ENCODE assay signal across 8 cellular contexts in genomic region chr1:14923400-14924011, GRCh38.
A peak's percentile ranks its signal among the peaks of the same experiment; 100 is the strongest.
DNase-seq lines count a peak whose midpoint lies in the region; ATAC-seq and TF ChIP-seq lines count a peak whose summit lies in the region.

No MANE protein-coding gene starts in this region.

- H3K9me2 ChIP-seq in PC-9 (ENCODE audit: insufficient read depth), result no peaks in the 10 kb centered on the region

- H3K79me2 ChIP-seq in PC-9 (ENCODE audit: low read depth) (no peaks in the 10 kb centered on the region), parathyroid adenoma (peaks cover 2% of the 10 kb centered on the region)

- H3K4me1 Mint-ChIP-seq in CD4-positive, alpha-beta memory T cell, result peaks cover 0 to 14% (median 8%) of the 10 kb centered on the region in 4 donors
- peaks cover 12% of the 10 kb centered on the region for H3K4me1 Mint-ChIP-seq in endothelial cell (ENCODE audit: unreplicated experiment)

- TF ChIP-seq POLR2A in GM18505 (IDR thresholded peaks at IDR 0.05; ENCODE audit: borderline replicate concordance, extremely low read depth, insufficient read depth, insufficient read length), result no peak

- H3K4me3 ChIP-seq in CD4-positive, alpha-beta memory T cell (ENCODE audit: low read length in 2 of 2), result no peak overlapping the region
- no peak overlapping the region for H3K4me3 ChIP-seq in PC-9
- H3K4me3 ChIP-seq in parathyroid adenoma (ENCODE audit: low read depth, low read length), result peak overlapping the region; percentile 13

- ATAC-seq in GM18505 (IDR thresholded peaks at IDR 0.05; ENCODE audit: unreplicated experiment), result no peak

- H3K27ac Mint-ChIP-seq in CD4-positive, alpha-beta memory T cell, result no peak overlapping the region
- no peak overlapping the region for H3K27ac Mint-ChIP-seq in endothelial cell (ENCODE audit: unreplicated experiment)

- no peak overlapping the region for H2AFZ ChIP-seq in PC-9
- H2AFZ ChIP-seq in parathyroid adenoma, result peak overlapping the region; percentile 73

- no TSS peak for BruUV-seq in PC-9 (replicated peaks; lab: Mats Ljungman, UMichigan)

- POLR2A ChIA-PET in CD4-positive, alpha-beta memory T cell (lab: Charles Lee; ENCODE audit: partially characterized antibody), result no interaction called here
- POLR2A ChIA-PET in PC-9 (lab: Charles Lee; ENCODE audit: unreplicated experiment), result no interaction called here

- no peaks in the 10 kb centered on the region for H3K9me3 ChIP-seq in CD4-positive, alpha-beta memory T cell (ENCODE audit: control insufficient read depth in 1 of 2, low read length in 2 of 2)
- H3K9me3 ChIP-seq in PC-9 (ENCODE audit: insufficient read depth, low read depth) (no peaks in the 10 kb centered on the region), parathyroid adenoma (ENCODE audit: control insufficient read depth, low read length) (no peaks in the 10 kb centered on the region)

- H3K27me3 Mint-ChIP-seq in CD4-positive, alpha-beta memory T cell, result peaks cover 35 to 43% of the 10 kb centered on the region in 2 donors
- peaks cover 12% of the 10 kb centered on the region for H3K27me3 Mint-ChIP-seq in endothelial cell (ENCODE audit: unreplicated experiment)

- no peaks in the 10 kb centered on the region for H3K9me3 Mint-ChIP-seq in CD4-positive, alpha-beta memory T cell
- H3K9me3 Mint-ChIP-seq in endothelial cell (ENCODE audit: unreplicated experiment), result no peaks in the 10 kb centered on the region

- no peaks in the 10 kb centered on the region for H3K36me3 ChIP-seq in CD4-positive, alpha-beta memory T cell (ENCODE audit: insufficient read depth, low read length)
- H3K36me3 ChIP-seq in PC-9 (ENCODE audit: low read depth) (no peaks in the 10 kb centered on the region), parathyroid adenoma (ENCODE audit: control insufficient read depth, insufficient read depth, low read length) (no peaks in the 10 kb centered on the region)

- TF ChIP-seq CTCF in PC-9 (conservative IDR thresholded peaks at IDR 0.05) (no peak), endothelial cell (IDR thresholded peaks at IDR 0.05; ENCODE audit: unreplicated experiment) (no peak), parathyroid adenoma (IDR thresholded peaks at IDR 0.05) (no peak)

- no peak for DNase-seq in CD4-positive, alpha-beta memory T cell
- DNase-seq in PC-9 (no peak), endothelial cell (ENCODE audit: low spot score) (no peak), epidermal melanocyte (ENCODE audit: insufficient read length, low spot score) (no peak), NCI-H2196 treated with DMSO at 0.1 percent for 48 hours (lab: John Stamatoyannopoulos, UW; ENCODE audit: unreplicated experiment) (no peak), activated gamma-delta T cell treated with Interleukin-2 at 50 U/mL for 16 hours (no peak)

- 0 out of 2 replicates have a peak overlapping the region, but pooled peaks have one; percentile 26 for H3K4me2 ChIP-seq in PC-9
- peak overlapping the region; percentile 66 for H3K4me2 ChIP-seq in parathyroid adenoma (ENCODE audit: low read length)

- H3K27me3 ChIP-seq in CD4-positive, alpha-beta memory T cell (ENCODE audit: insufficient read depth, low read length), result peaks cover 16% of the 10 kb centered on the region
- peaks cover 11% of the 10 kb centered on the region for H3K27me3 ChIP-seq in PC-9 (ENCODE audit: insufficient read depth, low read depth)
- H3K27me3 ChIP-seq in parathyroid adenoma (ENCODE audit: control insufficient read depth, insufficient read depth, low read length), result no peaks in the 10 kb centered on the region

- H3F3A ChIP-seq in PC-9 (ENCODE audit: insufficient read depth, low read depth), result no peaks in the 10 kb centered on the region

- CTCF ChIA-PET in CD4-positive, alpha-beta memory T cell (lab: Charles Lee; ENCODE audit: partially characterized antibody), result no interaction called here
- CTCF ChIA-PET in PC-9 (lab: Charles Lee), result no interaction called here

- intact Hi-C loops in CD4-positive, alpha-beta memory T cell (cut with micrococcal nuclease), result no loop called here
- intact Hi-C loops in PC-9 (cut with micrococcal nuclease; ENCODE audit: unreplicated experiment), result loop anchor here (10.0 kb wide), 1 partner anchor 181 kb away; no protein-coding TSS in a partner anchor

- peak overlapping the region; percentile 53 to 84 (median 66) for H3K4me3 Mint-ChIP-seq in CD4-positive, alpha-beta memory T cell
- peak overlapping the region; percentile 81 for H3K4me3 Mint-ChIP-seq in endothelial cell (ENCODE audit: unreplicated experiment)

- no peak overlapping the region for H3K9ac ChIP-seq in parathyroid adenoma

- no peaks in the 10 kb centered on the region for H4K20me1 ChIP-seq in PC-9 (ENCODE audit: insufficient read depth)

- H3K4me1 ChIP-seq in CD4-positive, alpha-beta memory T cell (ENCODE audit: insufficient read depth, low read length), result peaks cover 8% of the 10 kb centered on the region
- H3K4me1 ChIP-seq in PC-9 (replicated peaks; ENCODE audit: insufficient read depth) (peaks cover 7% of the 10 kb centered on the region; the same call in 1 of the 2 replicates), parathyroid adenoma (peaks cover 16% of the 10 kb centered on the region)

- H3K36me3 Mint-ChIP-seq in CD4-positive, alpha-beta memory T cell, result no peaks in the 10 kb centered on the region
- H3K36me3 Mint-ChIP-seq in endothelial cell (ENCODE audit: low read depth, unreplicated experiment), result no peaks in the 10 kb centered on the region

- no peak overlapping the region for H3K27ac ChIP-seq in CD4-positive, alpha-beta memory T cell (ENCODE audit: low read depth, low read length)
- H3K27ac ChIP-seq in PC-9 (no peak overlapping the region), parathyroid adenoma (peak overlapping the region; percentile 17)
